Comparison of ENCODE assay signal across 27 cellular contexts in genomic region chr9:93319992-93320490, GRCh38.
DNase-seq lines count a peak whose midpoint lies in the region; ATAC-seq, FAIRE-seq and TF ChIP-seq lines count a peak whose summit lies in the region.
"Had no signal": no experiment of that assay in that cellular context is flagged by ENCODE, and none has a peak within 500 bp of the region (broad histone marks: within the 10 kb centered on the region; RNA-seq: fewer than 3 reads in every experiment).

No MANE protein-coding gene starts in this region.

- TF ChIP-seq POLR2A in heart left ventricle (IDR thresholded peaks at IDR 0.05): no peak

- FAIRE-seq in urothelium cell line (lab: Jason Lieb, UNC) (no peak), frontal cortex (lab: Jason Lieb, UNC) (no peak)
- FAIRE-seq: endothelial cell of umbilical vein had no signal

- WGBS in heart left ventricle, 4 donors: 50 to 71% (median 53%) methylated on average over 10 to 19 of the region's 19 CpGs
- WGBS in endodermal cell (ENCODE audit: insufficient coverage in 1 of 2, insufficient read length in 1 of 2), 2 experiments: 94 to 95% methylated on average over 10 to 19 of the region's 19 CpGs

- intact Hi-C loops in heart left ventricle (cut with DNase I): loop anchor here in 2 of 10 donors (10.0 kb wide), 2 partner anchors 115 to 245 kb away; no protein-coding TSS in a partner anchor
- intact Hi-C loops in left ventricle myocardium inferior (cut with micrococcal nuclease): no loop called here

- no peaks in the 10 kb centered on the region for H3K4me1 ChIP-seq in heart left ventricle
- H3K4me1 ChIP-seq in left ventricle myocardium inferior: no peaks in the 10 kb centered on the region
- H3K4me1 ChIP-seq in endodermal cell (ENCODE audit: control insufficient read depth, insufficient read depth, low read length): no peaks in the 10 kb centered on the region
- H3K4me1 ChIP-seq: neural progenitor cell, psoas muscle had no signal

- H3K4me3 ChIP-seq in heart left ventricle (no peak overlapping the region), left ventricle myocardium inferior (no peak overlapping the region), endodermal cell (ENCODE audit: low read length) (no peak overlapping the region)
- H3K4me3 ChIP-seq: mucosa of descending colon, neural progenitor cell, psoas muscle, skin epidermis had no signal

- DNase-seq in heart left ventricle (no peak), left ventricle myocardium inferior (no peak), NCI-H128 (lab: John Stamatoyannopoulos, UW; ENCODE audit: unreplicated experiment) (peak; percentile 16), endodermal cell (no peak), urothelium cell line (ENCODE audit: low spot score) (peak; percentile 52), NCI-H146 treated with DMSO at 0.1 percent for 48 hours (lab: John Stamatoyannopoulos, UW; ENCODE audit: unreplicated experiment) (no peak), frontal cortex (ENCODE audit: low spot score in 2 of 2) (no peak)
- DNase-seq: activated CD4-positive, CD25-positive, alpha-beta regulatory T cell treated with anti-CD3 and anti-CD28 coated beads, Interleukin-2, amount 50 U/mL, for 72 hours; activated CD8-positive, alpha-beta T cell treated with anti-CD3 and anti-CD28 coated beads for 36 hours; activated T-cell treated with anti-CD3 and anti-CD28 coated beads, Interleukin-2, amount 50 U/mL, for 4 hours; anterior cingulate cortex; caudate nucleus; DMS153; HFFc6; mucosa of descending colon; NCI-H2081 treated with DMSO at 0.1 percent for 48 hours; NCI-H524 treated with DMSO at 0.1 percent for 48 hours; psoas muscle; stimulated activated CD4-positive, alpha-beta T cell treated with anti-CD3 and anti-CD28 coated beads, Interleukin-1b, Interleukin-23, amount 100 ng/mL, for 48 hours; T-cell had no signal

- H3K4me1 Mint-ChIP-seq in endodermal cell: no peaks in the 10 kb centered on the region

- no peak overlapping the region for H3K27ac Mint-ChIP-seq in endodermal cell
- H3K27ac Mint-ChIP-seq: activated CD8-positive, alpha-beta T cell treated with anti-CD3 and anti-CD28 coated beads for 36 hours; activated naive CD4-positive, alpha-beta T cell treated with anti-CD3 and anti-CD28 coated beads, Interleukin-2, amount 50 U/mL, for 24 hours; dendritic cell treated with granulocyte-macrophage colony-stimulating factor and Interleukin-4, amounts not matched to agents 40 ng/mL and 50 ng/mL, for 4 days; HFFc6; neural progenitor cell; T-cell had no signal

- H3K36me3 Mint-ChIP-seq in endodermal cell (ENCODE audit: low read depth): peaks cover 15% of the 10 kb centered on the region
- H3K36me3 Mint-ChIP-seq: activated naive CD4-positive, alpha-beta T cell treated with anti-CD3 and anti-CD28 coated beads, Interleukin-2, amount 50 U/mL, for 24 hours; T-cell had no signal

- peak overlapping the region in 1 of 12 donors; percentile 5 for H3K27ac ChIP-seq in heart left ventricle
- no peak overlapping the region for H3K27ac ChIP-seq in left ventricle myocardium inferior (replicated peaks)
- H3K27ac ChIP-seq in endodermal cell (ENCODE audit: low read depth, low read length): peak overlapping the region; percentile 16
- H3K27ac ChIP-seq: neural progenitor cell, psoas muscle, RWPE1, skin epidermis had no signal

- ATAC-seq in heart left ventricle: peak in 3 of 4 donors; percentile 5 to 21 (median 13)
- no peak for ATAC-seq in GM18502 (IDR thresholded peaks at IDR 0.05; ENCODE audit: poor library complexity, unreplicated experiment)
- ATAC-seq: activated CD8-positive, alpha-beta T cell treated with anti-CD3 and anti-CD28 coated beads for 36 hours; activated T-cell treated with anti-CD3 and anti-CD28 coated beads, Interleukin-2, amount 50 U/mL, for 4 hours; mucosa of descending colon; psoas muscle; T-cell had no signal

- H3K27me3 Mint-ChIP-seq in endodermal cell (ENCODE audit: insufficient read depth): no peaks in the 10 kb centered on the region

- H3K36me3 ChIP-seq in heart left ventricle (peaks cover 0 to 18% (median 0%) of the 10 kb centered on the region in 9 donors), left ventricle myocardium inferior (peaks cover 17% of the 10 kb centered on the region), endodermal cell (ENCODE audit: control insufficient read depth, insufficient read depth, low read length) (no peaks in the 10 kb centered on the region)
- H3K36me3 ChIP-seq: neural progenitor cell had no signal

- no peak for TF ChIP-seq CTCF in heart left ventricle (IDR thresholded peaks at IDR 0.05)
- no peak for TF ChIP-seq CTCF in left ventricle myocardium inferior (IDR thresholded peaks at IDR 0.05; ENCODE audit: borderline replicate concordance)
- TF ChIP-seq CTCF in endodermal cell (conservative IDR thresholded peaks at IDR 0.05): no peak

- no peak overlapping the region for H3K9ac ChIP-seq in endodermal cell (ENCODE audit: extremely low read depth, low read length, poor library complexity, severe bottlenecking)
- H3K9ac ChIP-seq: neural progenitor cell had no signal

- no peak overlapping the region for H3K4me3 Mint-ChIP-seq in endodermal cell
- H3K4me3 Mint-ChIP-seq: activated CD8-positive, alpha-beta T cell treated with anti-CD3 and anti-CD28 coated beads for 36 hours; activated naive CD4-positive, alpha-beta T cell treated with anti-CD3 and anti-CD28 coated beads, Interleukin-2, amount 50 U/mL, for 24 hours; activated T-cell treated with anti-CD3 and anti-CD28 coated beads, Interleukin-2, amount 50 U/mL, for 4 hours; dendritic cell treated with granulocyte-macrophage colony-stimulating factor and Interleukin-4, amounts not matched to agents 40 ng/mL and 50 ng/mL, for 4 days; HFFc6; neural progenitor cell; T-cell had no signal

- no peaks in the 10 kb centered on the region for H3K9me3 Mint-ChIP-seq in endodermal cell
- H3K9me3 Mint-ChIP-seq: activated CD8-positive, alpha-beta T cell treated with anti-CD3 and anti-CD28 coated beads for 36 hours; activated naive CD4-positive, alpha-beta T cell treated with anti-CD3 and anti-CD28 coated beads, Interleukin-2, amount 50 U/mL, for 24 hours; activated T-cell treated with anti-CD3 and anti-CD28 coated beads, Interleukin-2, amount 50 U/mL, for 4 hours; dendritic cell treated with granulocyte-macrophage colony-stimulating factor and Interleukin-4, amounts not matched to agents 40 ng/mL and 50 ng/mL, for 4 days; HFFc6; neural progenitor cell; T-cell had no signal

- H3K27me3 ChIP-seq in heart left ventricle: peaks cover 0 to 14% (median 0%) of the 10 kb centered on the region in 9 donors
- peaks cover 4% of the 10 kb centered on the region for H3K27me3 ChIP-seq in left ventricle myocardium inferior (ENCODE audit: low read depth)
- no peaks in the 10 kb centered on the region for H3K27me3 ChIP-seq in endodermal cell (ENCODE audit: control insufficient read depth, insufficient read depth, low read length, poor library complexity, severe bottlenecking)
- H3K27me3 ChIP-seq: neural progenitor cell had no signal

- H3K9me3 ChIP-seq in heart left ventricle (no peaks in the 10 kb centered on the region), left ventricle myocardium inferior (replicated peaks) (no peaks in the 10 kb centered on the region), endodermal cell (ENCODE audit: control insufficient read depth, low read length) (no peaks in the 10 kb centered on the region)
- H3K9me3 ChIP-seq: mucosa of descending colon, psoas muscle had no signal

Comparison
In these comparisons a context has a peak if more than half of its experiments do, and no peak if none do; other contexts are left out.
1. DNase-seq: peak in NCI-H128 (single experiment) and urothelium cell line (single experiment); none in heart left ventricle (0 of 5), left ventricle myocardium inferior (single experiment), endodermal cell (single experiment), NCI-H146 treated with DMSO at 0.1 percent for 48 hours (single experiment) and frontal cortex (0 of 2).